Comparison of ENCODE assay signal across 1 cellular context in genomic region chr6:158049055-158050028, GRCh38.
TF ChIP-seq lines count a peak whose summit lies in the region.

No MANE protein-coding gene starts in this region.

TF ChIP-seq in K562, 482 proteins besides CTCF, POLR2A, EP300 and RAD21 (continued from another document and continues in another):
- TF ChIP-seq AFF4 (CRISPR knock-in tag; IDR thresholded peaks at IDR 0.05) (no peak), MXI1 (IDR thresholded peaks at IDR 0.05; ENCODE audit: low read depth, low read length) (no peak), U2AF1 (optimal IDR thresholded peaks at IDR 0.05; ENCODE audit: low read depth, low read length) (no peak), HDAC1 (IDR thresholded peaks at IDR 0.05) (0 out of 4 replicates have a peak, but pooled peaks of 1 of the 2 experiments have one; percentile 53), C11orf30 (IDR thresholded peaks at IDR 0.05; ENCODE audit: low read depth) (no peak), ZBTB26 (CRISPR knock-in tag; IDR thresholded peaks at IDR 0.05) (no peak), ETS2 (tag; IDR thresholded peaks at IDR 0.05; ENCODE audit: borderline replicate concordance, poor library complexity, severe bottlenecking) (no peak), CREB1 (IDR thresholded peaks at IDR 0.05) (no peak), CREB1 (CRISPR knock-in tag; IDR thresholded peaks at IDR 0.05) (no peak), ZNF12 (CRISPR knock-in tag; IDR thresholded peaks at IDR 0.05) (no peak), NELFE (IDR thresholded peaks at IDR 0.05; ENCODE audit: insufficient read depth, insufficient read length) (no peak), FOXK1 (CRISPR knock-in tag; IDR thresholded peaks at IDR 0.05; ENCODE audit: borderline replicate concordance) (no peak), CCAR2 (IDR thresholded peaks at IDR 0.05; ENCODE audit: low read depth, low read length) (no peak), SAFB2 (IDR thresholded peaks at IDR 0.05; ENCODE audit: borderline replicate concordance, low read depth, low read length, severe bottlenecking) (no peak), CSDE1 (IDR thresholded peaks at IDR 0.05) (no peak), CBX5 (IDR thresholded peaks at IDR 0.05; ENCODE audit: borderline replicate concordance, low read depth) (no peak), FOS (IDR thresholded peaks at IDR 0.05; ENCODE audit: extremely low read depth, insufficient read length) (no peak), XRCC4 (IDR thresholded peaks at IDR 0.05; ENCODE audit: extremely low read depth, insufficient read depth, insufficient read length) (no peak), NR1H2 (CRISPR knock-in tag; IDR thresholded peaks at IDR 0.05) (no peak), TFAP4 (CRISPR knock-in tag; IDR thresholded peaks at IDR 0.05; ENCODE audit: borderline replicate concordance) (peak; percentile 38; the same call in 1 of the 2 replicates), NEUROD1 (IDR thresholded peaks at IDR 0.05; ENCODE audit: borderline replicate concordance, low read depth, low read length, partially characterized antibody) (no peak), ZNF174 (CRISPR knock-in tag; IDR thresholded peaks at IDR 0.05) (no peak), IFI16 (CRISPR knock-in tag; IDR thresholded peaks at IDR 0.05) (no peak), ZFP30 (CRISPR knock-in tag; IDR thresholded peaks at IDR 0.05; ENCODE audit: borderline replicate concordance) (no peak), ZSCAN29 (IDR thresholded peaks at IDR 0.05) (no peak), FOXJ2 (tag; IDR thresholded peaks at IDR 0.05) (no peak), ZNF431 (CRISPR knock-in tag; IDR thresholded peaks at IDR 0.05) (no peak), ZBED1 (IDR thresholded peaks at IDR 0.05) (no peak), HDAC6 (IDR thresholded peaks at IDR 0.05; ENCODE audit: low read depth, low read length) (no peak), ZSCAN32 (CRISPR knock-in tag; IDR thresholded peaks at IDR 0.05) (no peak), ATF7 (IDR thresholded peaks at IDR 0.05) (0 out of 2 replicates have a peak, but pooled peaks have one; percentile 24), KLF6 (CRISPR knock-in tag; IDR thresholded peaks at IDR 0.05; ENCODE audit: borderline replicate concordance) (no peak), ZKSCAN8 (CRISPR knock-in tag; IDR thresholded peaks at IDR 0.05) (no peak), NCOA6 (IDR thresholded peaks at IDR 0.05) (no peak), ZBTB43 (CRISPR knock-in tag; IDR thresholded peaks at IDR 0.05) (no peak), NFIX (CRISPR knock-in tag; IDR thresholded peaks at IDR 0.05; ENCODE audit: low read depth) (no peak), UBTF (IDR thresholded peaks at IDR 0.05; ENCODE audit: borderline replicate concordance in 1 of 2, low read depth in 2 of 2, low read length in 2 of 2) (0 out of 4 replicates have a peak, but pooled peaks of 1 of the 2 experiments have one; percentile 33), DPF2 (IDR thresholded peaks at IDR 0.05) (peak; percentile 42; the same call in 1 of the 2 replicates), SOX6 (IDR thresholded peaks at IDR 0.05) (peak; percentile 10; the same call in 1 of the 2 replicates), NFRKB (IDR thresholded peaks at IDR 0.05; ENCODE audit: low read depth) (no peak), ZNF133 (CRISPR knock-in tag; IDR thresholded peaks at IDR 0.05) (no peak), PTTG1 (tag; IDR thresholded peaks at IDR 0.05; ENCODE audit: low read depth) (no peak)
- TF ChIP-seq, protein P1, sequence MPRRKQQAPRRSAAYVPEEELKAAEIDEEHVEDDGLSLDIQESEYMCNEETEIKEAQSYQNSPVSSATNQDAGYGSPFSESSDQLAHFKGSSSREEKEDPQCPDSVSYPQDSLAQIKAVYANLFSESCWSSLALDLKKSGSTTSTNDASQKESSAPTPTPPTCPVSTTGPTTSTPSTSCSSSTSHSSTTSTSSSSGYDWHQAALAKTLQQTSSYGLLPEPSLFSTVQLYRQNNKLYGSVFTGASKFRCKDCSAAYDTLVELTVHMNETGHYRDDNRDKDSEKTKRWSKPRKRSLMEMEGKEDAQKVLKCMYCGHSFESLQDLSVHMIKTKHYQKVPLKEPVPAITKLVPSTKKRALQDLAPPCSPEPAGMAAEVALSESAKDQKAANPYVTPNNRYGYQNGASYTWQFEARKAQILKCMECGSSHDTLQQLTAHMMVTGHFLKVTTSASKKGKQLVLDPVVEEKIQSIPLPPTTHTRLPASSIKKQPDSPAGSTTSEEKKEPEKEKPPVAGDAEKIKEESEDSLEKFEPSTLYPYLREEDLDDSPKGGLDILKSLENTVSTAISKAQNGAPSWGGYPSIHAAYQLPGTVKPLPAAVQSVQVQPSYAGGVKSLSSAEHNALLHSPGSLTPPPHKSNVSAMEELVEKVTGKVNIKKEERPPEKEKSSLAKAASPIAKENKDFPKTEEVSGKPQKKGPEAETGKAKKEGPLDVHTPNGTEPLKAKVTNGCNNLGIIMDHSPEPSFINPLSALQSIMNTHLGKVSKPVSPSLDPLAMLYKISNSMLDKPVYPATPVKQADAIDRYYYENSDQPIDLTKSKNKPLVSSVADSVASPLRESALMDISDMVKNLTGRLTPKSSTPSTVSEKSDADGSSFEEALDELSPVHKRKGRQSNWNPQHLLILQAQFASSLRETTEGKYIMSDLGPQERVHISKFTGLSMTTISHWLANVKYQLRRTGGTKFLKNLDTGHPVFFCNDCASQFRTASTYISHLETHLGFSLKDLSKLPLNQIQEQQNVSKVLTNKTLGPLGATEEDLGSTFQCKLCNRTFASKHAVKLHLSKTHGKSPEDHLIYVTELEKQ (CRISPR knock-in tag; IDR thresholded peaks at IDR 0.05) = no peak
- TF ChIP-seq, protein P2, sequence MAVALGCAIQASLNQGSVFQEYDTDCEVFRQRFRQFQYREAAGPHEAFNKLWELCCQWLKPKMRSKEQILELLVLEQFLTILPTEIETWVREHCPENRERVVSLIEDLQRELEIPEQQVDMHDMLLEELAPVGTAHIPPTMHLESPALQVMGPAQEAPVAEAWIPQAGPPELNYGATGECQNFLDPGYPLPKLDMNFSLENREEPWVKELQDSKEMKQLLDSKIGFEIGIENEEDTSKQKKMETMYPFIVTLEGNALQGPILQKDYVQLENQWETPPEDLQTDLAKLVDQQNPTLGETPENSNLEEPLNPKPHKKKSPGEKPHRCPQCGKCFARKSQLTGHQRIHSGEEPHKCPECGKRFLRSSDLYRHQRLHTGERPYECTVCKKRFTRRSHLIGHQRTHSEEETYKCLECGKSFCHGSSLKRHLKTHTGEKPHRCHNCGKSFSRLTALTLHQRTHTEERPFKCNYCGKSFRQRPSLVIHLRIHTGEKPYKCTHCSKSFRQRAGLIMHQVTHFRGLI (CRISPR knock-in tag; IDR thresholded peaks at IDR 0.05) = no peak
- TF ChIP-seq, protein P3, sequence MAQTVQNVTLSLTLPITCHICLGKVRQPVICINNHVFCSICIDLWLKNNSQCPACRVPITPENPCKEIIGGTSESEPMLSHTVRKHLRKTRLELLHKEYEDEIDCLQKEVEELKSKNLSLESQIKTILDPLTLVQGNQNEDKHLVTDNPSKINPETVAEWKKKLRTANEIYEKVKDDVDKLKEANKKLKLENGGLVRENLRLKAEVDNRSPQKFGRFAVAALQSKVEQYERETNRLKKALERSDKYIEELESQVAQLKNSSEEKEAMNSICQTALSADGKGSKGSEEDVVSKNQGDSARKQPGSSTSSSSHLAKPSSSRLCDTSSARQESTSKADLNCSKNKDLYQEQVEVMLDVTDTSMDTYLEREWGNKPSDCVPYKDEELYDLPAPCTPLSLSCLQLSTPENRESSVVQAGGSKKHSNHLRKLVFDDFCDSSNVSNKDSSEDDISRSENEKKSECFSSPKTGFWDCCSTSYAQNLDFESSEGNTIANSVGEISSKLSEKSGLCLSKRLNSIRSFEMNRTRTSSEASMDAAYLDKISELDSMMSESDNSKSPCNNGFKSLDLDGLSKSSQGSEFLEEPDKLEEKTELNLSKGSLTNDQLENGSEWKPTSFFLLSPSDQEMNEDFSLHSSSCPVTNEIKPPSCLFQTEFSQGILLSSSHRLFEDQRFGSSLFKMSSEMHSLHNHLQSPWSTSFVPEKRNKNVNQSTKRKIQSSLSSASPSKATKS (CRISPR knock-in tag; IDR thresholded peaks at IDR 0.05) = no peak
- TF ChIP-seq, protein P4, sequence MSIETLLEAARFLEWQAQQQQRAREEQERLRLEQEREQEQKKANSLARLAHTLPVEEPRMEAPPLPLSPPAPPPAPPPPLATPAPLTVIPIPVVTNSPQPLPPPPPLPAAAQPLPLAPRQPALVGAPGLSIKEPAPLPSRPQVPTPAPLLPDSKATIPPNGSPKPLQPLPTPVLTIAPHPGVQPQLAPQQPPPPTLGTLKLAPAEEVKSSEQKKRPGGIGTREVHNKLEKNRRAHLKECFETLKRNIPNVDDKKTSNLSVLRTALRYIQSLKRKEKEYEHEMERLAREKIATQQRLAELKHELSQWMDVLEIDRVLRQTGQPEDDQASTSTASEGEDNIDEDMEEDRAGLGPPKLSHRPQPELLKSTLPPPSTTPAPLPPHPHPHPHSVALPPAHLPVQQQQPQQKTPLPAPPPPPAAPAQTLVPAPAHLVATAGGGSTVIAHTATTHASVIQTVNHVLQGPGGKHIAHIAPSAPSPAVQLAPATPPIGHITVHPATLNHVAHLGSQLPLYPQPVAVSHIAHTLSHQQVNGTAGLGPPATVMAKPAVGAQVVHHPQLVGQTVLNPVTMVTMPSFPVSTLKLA (conservative IDR thresholded peaks at IDR 0.05) = no peak
- TF ChIP-seq, protein P5, sequence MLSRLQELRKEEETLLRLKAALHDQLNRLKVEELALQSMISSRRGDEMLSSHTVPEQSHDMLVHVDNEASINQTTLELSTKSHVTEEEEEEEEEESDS (CRISPR knock-in tag; IDR thresholded peaks at IDR 0.05) = no peak
